ENCODE assay signal across 9 cellular contexts in the genomic region with DNA sequence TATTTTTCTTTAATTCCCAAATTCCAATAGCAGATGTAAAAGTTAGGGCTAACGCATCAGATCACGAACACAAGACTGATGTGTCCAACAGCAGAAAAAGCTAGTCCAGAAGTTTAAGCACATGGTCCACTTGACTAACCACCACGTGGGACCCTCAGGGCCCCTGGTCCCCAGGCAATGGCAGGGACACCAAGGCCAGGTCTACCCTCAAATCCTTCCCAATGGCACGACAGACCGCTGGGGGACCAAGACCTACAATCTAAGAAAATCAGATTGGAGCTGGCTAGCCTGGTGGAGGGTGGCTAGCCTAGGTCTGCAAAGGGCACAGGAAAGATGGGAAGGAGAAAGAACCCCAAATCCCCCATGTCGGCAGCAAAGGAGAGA. TPM values are rescaled to one million over a fixed set of nuclear protein-coding genes. Genes with fewer than 3 reads are reported as not detected.
A peak's percentile ranks its signal among the peaks of the same experiment; 100 is the strongest.
DNase-seq lines count a peak whose midpoint lies in the region; ATAC-seq and TF ChIP-seq lines count a peak whose summit lies in the region.
"Had no signal": no experiment of that assay in that cellular context is flagged by ENCODE, and none has a peak within 500 bp of the region (broad histone marks: within the 10 kb centered on the region; RNA-seq: fewer than 3 reads in every experiment).

No MANE protein-coding gene starts in this region.

- H2BK5ac ChIP-seq in trophoblast cell (ENCODE audit: low read depth, low read length, poor library complexity): no peak overlapping the region

- H3K27me3 ChIP-seq in Caco-2 (replicated peaks; ENCODE audit: control insufficient read depth, insufficient read depth, low read length) (no peaks in the 10 kb centered on the region), PC-9 (ENCODE audit: insufficient read depth, low read depth) (no peaks in the 10 kb centered on the region), trophoblast cell (ENCODE audit: insufficient read depth, low read length) (no peaks in the 10 kb centered on the region)

- H2BK120ac ChIP-seq in trophoblast cell (ENCODE audit: insufficient read depth, low read length, poor library complexity): no peak overlapping the region

- H3K4me1 ChIP-seq in Caco-2 (peaks cover 19% of the 10 kb centered on the region), PC-9 (replicated peaks; ENCODE audit: insufficient read depth) (peaks cover 13% of the 10 kb centered on the region), trophoblast cell (ENCODE audit: control insufficient read depth in 1 of 2, insufficient read depth in 2 of 2, low read length in 2 of 2) (peaks cover 12 to 14% of the 10 kb centered on the region in 2 experiments)

- POLR2A ChIA-PET in Caco-2 (lab: Charles Lee): interaction anchor here (1.5 to 3.0 kb wide), 2 partner anchors 13 to 80 kb away, joined by 5 to 18 read pairs; partner anchors contain the start of genes MOSPD3 and POP7
- POLR2A ChIA-PET in PC-9 (lab: Charles Lee; ENCODE audit: unreplicated experiment): interaction anchor here (0.5 to 0.6 kb wide), 2 partner anchors 11 to 80 kb away, joined by 3 read pairs; partner anchors contain the start of gene MOSPD3

- peak overlapping the region; percentile 53 for H3K4ac ChIP-seq in trophoblast cell (ENCODE audit: low read depth, low read length)

- H3K27ac ChIP-seq in PC-9 (no peak overlapping the region), trophoblast cell (ENCODE audit: low read depth, low read length) (no peak overlapping the region)

- H3K9me3 ChIP-seq in Caco-2 (no peaks in the 10 kb centered on the region), PC-9 (ENCODE audit: insufficient read depth, low read depth) (no peaks in the 10 kb centered on the region), trophoblast cell (ENCODE audit: insufficient read depth, low read depth, low read length) (no peaks in the 10 kb centered on the region)

- no peak overlapping the region for H4K12ac ChIP-seq in trophoblast cell (ENCODE audit: low read depth, low read length)

- no peak overlapping the region for H2AK5ac ChIP-seq in trophoblast cell (ENCODE audit: low read length)

- peaks cover 46% of the 10 kb centered on the region for H4K20me1 ChIP-seq in PC-9 (ENCODE audit: insufficient read depth)

- H3K36me3 Mint-ChIP-seq in Caco-2 (ENCODE audit: insufficient read depth, unreplicated experiment): peaks cover 44% of the 10 kb centered on the region

- H3K23ac ChIP-seq in trophoblast cell (ENCODE audit: low read length): no peak overlapping the region

- H3K79me2 ChIP-seq in PC-9 (ENCODE audit: low read depth) (peaks cover 54% of the 10 kb centered on the region), trophoblast cell (ENCODE audit: control insufficient read depth, insufficient read depth, low read length, poor library complexity) (peaks cover 23% of the 10 kb centered on the region)

- no peak for TF ChIP-seq CTCF in Caco-2 (IDR thresholded peaks at IDR 0.05; ENCODE audit: insufficient read depth in 1 of 2, low read depth in 1 of 2, low read length in 1 of 2, severe bottlenecking in 1 of 2, unreplicated experiment in 1 of 2)
- TF ChIP-seq CTCF in PC-9 (conservative IDR thresholded peaks at IDR 0.05): no peak
- TF ChIP-seq CTCF in epithelial cell of proximal tubule (conservative IDR thresholded peaks at IDR 0.05; ENCODE audit: low read depth, low read length): no peak

- ATAC-seq in GM18505 (IDR thresholded peaks at IDR 0.05; ENCODE audit: unreplicated experiment): no peak

- H3K9me2 ChIP-seq in PC-9 (ENCODE audit: insufficient read depth): no peaks in the 10 kb centered on the region

- H4K8ac ChIP-seq in trophoblast cell (ENCODE audit: low read depth, low read length): no peak overlapping the region

- peaks cover 12% of the 10 kb centered on the region; the same call in 1 of the 2 replicates for H3F3A ChIP-seq in PC-9 (ENCODE audit: insufficient read depth, low read depth)

- H4K91ac ChIP-seq in trophoblast cell (ENCODE audit: low read depth, low read length): no peak overlapping the region

- intact Hi-C loops in Caco-2 (cut with micrococcal nuclease; ENCODE audit: unreplicated experiment) (loop anchor here (5.0 kb wide), 1 partner anchor 60 kb away; no protein-coding TSS in a partner anchor), PC-9 (cut with micrococcal nuclease; ENCODE audit: unreplicated experiment) (loop anchor here (5.0 kb wide), 3 partner anchors 110 to 225 kb away; partner anchors contain the start of gene EPHB4)

- peaks cover 10% of the 10 kb centered on the region for H3K79me1 ChIP-seq in trophoblast cell (ENCODE audit: low read length)

- H3K36me3 ChIP-seq in Caco-2 (ENCODE audit: control insufficient read depth, insufficient read depth, low read length) (no peaks in the 10 kb centered on the region; the same call in 1 of the 2 replicates), PC-9 (ENCODE audit: low read depth) (no peaks in the 10 kb centered on the region), trophoblast cell (ENCODE audit: control insufficient read depth in 1 of 2, insufficient read depth in 2 of 2, low read length in 2 of 2) (peaks cover 16 to 18% of the 10 kb centered on the region in 2 experiments)

- CTCF ChIA-PET in Caco-2 (lab: Charles Lee) (interaction anchor here (0.5 to 2.8 kb wide), 3 partner anchors 13 to 265 kb away, joined by 3 to 21 read pairs (median 10); partner anchors contain the start of gene POP7), PC-9 (lab: Charles Lee) (interaction anchor here (0.5 to 1.0 kb wide), 3 partner anchors 58 to 246 kb away, joined by 6 to 17 read pairs (median 9); no protein-coding TSS in a partner anchor)

- no peak overlapping the region for H3K18ac ChIP-seq in trophoblast cell (ENCODE audit: low read length)

- no peaks in the 10 kb centered on the region for H3K9me3 Mint-ChIP-seq in Caco-2 (ENCODE audit: unreplicated experiment)

- no peak overlapping the region for H3K27ac Mint-ChIP-seq in Caco-2 (ENCODE audit: unreplicated experiment)

- H3K14ac ChIP-seq in trophoblast cell (ENCODE audit: low read length): no peak overlapping the region

- no peak overlapping the region for H3K9ac ChIP-seq in trophoblast cell (ENCODE audit: low read length)

- H3K4me3 Mint-ChIP-seq in Caco-2 (ENCODE audit: unreplicated experiment): peak overlapping the region; percentile 96

- peaks cover 18% of the 10 kb centered on the region for H3K4me1 Mint-ChIP-seq in Caco-2 (ENCODE audit: low read depth, unreplicated experiment)

- TF ChIP-seq POLR2A in GM18505 (IDR thresholded peaks at IDR 0.05; ENCODE audit: borderline replicate concordance, extremely low read depth, insufficient read depth, insufficient read length): no peak
- no peak for TF ChIP-seq POLR2A in erythroblast (IDR thresholded peaks at IDR 0.05; ENCODE audit: low read length)

- BruUV-seq in Caco-2 (replicated peaks; lab: Mats Ljungman, UMichigan) (no TSS peak), PC-9 (replicated peaks; lab: Mats Ljungman, UMichigan) (TSS peak; percentile 53)

- no CpG with 5 or more reads among the region's 6 CpGs for WGBS in trophoblast cell (ENCODE audit: extremely low coverage, insufficient coverage, insufficient read length)

- peak overlapping the region; percentile 95 for H3K4me2 ChIP-seq in PC-9
- peak overlapping the region; percentile 88 for H3K4me2 ChIP-seq in trophoblast cell (ENCODE audit: low read length)

- no peak for DNase-seq in Caco-2
- no peak for DNase-seq in PC-9
- no peak for DNase-seq in epithelial cell of proximal tubule (ENCODE audit: low read depth)
- no peak for DNase-seq in trophoblast cell
- DNase-seq in SIG-M5 treated with dmso at 0.1 percent for 504 hours (lab: John Stamatoyannopoulos, UW; ENCODE audit: unreplicated experiment): no peak
- DNase-seq in erythroblast (lab: John Stamatoyannopoulos, UW): no peak
- DNase-seq in DMS79 treated with DMSO at 0.1 percent for 48 hours (lab: John Stamatoyannopoulos, UW): no peak

- H2BK12ac ChIP-seq in trophoblast cell (ENCODE audit: low read length): no peak overlapping the region

- no peaks in the 10 kb centered on the region for H3K27me3 Mint-ChIP-seq in Caco-2 (ENCODE audit: insufficient read depth, unreplicated experiment)

- H2AFZ ChIP-seq in PC-9 (no peak overlapping the region), trophoblast cell (ENCODE audit: insufficient read depth, low read length, poor library complexity) (no peak overlapping the region)

- H3K4me3 ChIP-seq in Caco-2 (ENCODE audit: low read depth, low read length): peak overlapping the region; percentile 55
- H3K4me3 ChIP-seq in PC-9: peak overlapping the region; percentile 97
- H3K4me3 ChIP-seq in epithelial cell of proximal tubule (ENCODE audit: low read depth, low read length): peak overlapping the region; percentile 76
- no peak overlapping the region for H3K4me3 ChIP-seq in trophoblast cell (ENCODE audit: low read depth, low read length)

RNA-seq across cellular contexts. Expression of gene GIGYF1, which starts 1.5 kb away (rescaled TPM):
- total RNA-seq in Caco-2 (2022) (53.1 and 54.9 TPM in 2 replicates), PC-9 (2021) (55.1 and 64.2 TPM in 2 replicates), epithelial cell of proximal tubule (8.5 and 14.1 TPM in 2 replicates)
- polyA plus RNA-seq in trophoblast cell (2013): 16.4 and 17.3 TPM in 2 replicates

RNA-seq across cellular contexts. Expression of gene POP7, which starts 13.4 kb away (rescaled TPM):
- 65.7 and 66.9 TPM in 2 replicates for total RNA-seq in Caco-2 (2022)
- 59.4 and 62.7 TPM in 2 replicates for total RNA-seq in PC-9 (2021)
- 42.7 and 79.3 TPM in 2 replicates for total RNA-seq in epithelial cell of proximal tubule
- 78.2 and 84.1 TPM in 2 replicates for polyA plus RNA-seq in trophoblast cell (2013)

RNA-seq across cellular contexts. Expression of gene GNB2, which starts 19.0 kb away (rescaled TPM):
- total RNA-seq in Caco-2 (2022): 200 and 216 TPM in 2 replicates
- 299 and 326 TPM in 2 replicates for total RNA-seq in PC-9 (2021)
- total RNA-seq in epithelial cell of proximal tubule: 245 and 295 TPM in 2 replicates
- polyA plus RNA-seq in trophoblast cell (2013): 144 and 147 TPM in 2 replicates

RNA-seq across cellular contexts. Expression of gene EPO, which starts 27.7 kb away (rescaled TPM):
- total RNA-seq in Caco-2 (2022): 0.72 and 1.1 TPM in 2 replicates
- 0.30 and 0.44 TPM in 2 replicates for total RNA-seq in PC-9 (2021)
- total RNA-seq in epithelial cell of proximal tubule: not detected in 2 replicates
- 0.48 and 0.65 TPM in 2 replicates for polyA plus RNA-seq in trophoblast cell (2013)

RNA-seq across cellular contexts. Expression of gene ACTL6B, which starts 36.3 kb away (rescaled TPM):
- total RNA-seq in Caco-2 (2022) (not detected in 2 replicates), PC-9 (2021) (not detected in 2 replicates), epithelial cell of proximal tubule (not detected in 2 replicates)
- not detected in 2 replicates for polyA plus RNA-seq in trophoblast cell (2013)
- total RNA-seq: SK-MEL-5 had no signal
